1 cellular context compared by ENCODE assay signal in the genomic region with DNA sequence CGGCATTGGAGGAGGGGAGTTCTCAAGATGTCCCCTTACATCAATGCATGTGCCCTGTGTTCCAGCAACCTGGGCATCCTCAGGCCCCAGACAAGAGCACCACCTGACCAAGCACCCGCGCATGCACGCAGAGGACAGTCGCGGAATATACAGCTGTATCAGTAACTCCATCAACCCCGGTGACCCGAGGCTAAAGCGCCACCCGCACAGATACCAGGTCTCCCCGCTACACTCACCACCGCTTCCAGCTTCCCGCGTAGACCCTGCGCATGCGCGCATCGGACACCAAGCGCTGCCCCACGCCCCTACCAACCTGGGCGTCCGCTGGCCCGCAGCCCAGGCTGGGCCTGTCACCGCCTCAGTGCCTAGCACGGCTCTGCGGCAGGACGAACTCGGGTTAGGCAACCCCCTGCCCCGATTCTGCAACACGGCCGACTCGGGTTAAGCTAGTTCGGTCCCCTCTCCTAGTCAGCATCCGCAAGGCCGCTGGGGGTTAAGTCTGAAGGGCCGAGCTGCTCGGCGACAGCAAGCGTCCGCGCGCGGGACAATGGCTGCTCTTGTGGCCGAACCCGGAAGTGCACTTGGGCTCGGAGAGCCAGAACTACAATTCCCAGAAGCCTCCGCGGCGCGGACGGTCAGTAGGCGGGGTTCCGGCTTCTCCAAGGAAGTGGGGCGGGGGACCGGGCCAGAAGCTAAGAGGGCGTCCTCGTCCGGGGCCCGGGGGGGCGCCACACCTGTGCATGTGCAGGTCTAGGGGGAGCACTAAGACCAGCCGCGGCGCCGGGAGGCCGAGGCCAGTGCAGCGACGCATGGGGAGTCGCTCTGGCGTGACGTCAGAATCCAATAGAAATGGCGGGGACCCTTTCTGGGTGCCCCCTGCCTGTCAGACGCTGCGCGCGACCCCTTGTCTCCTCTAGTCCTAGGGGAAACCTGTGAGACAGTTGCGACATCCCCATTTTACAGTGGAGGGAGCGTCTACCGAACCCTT.
A peak's percentile ranks its signal among the peaks of the same experiment; 100 is the strongest.
TF ChIP-seq lines count a peak whose summit lies in the region.

A gene (minus strand): TSS at position 561 of the 988 bp plus-strand sequence. CDS start 3,188 bp downstream, outside the sequence.

TF ChIP-seq in K562, 482 proteins besides CTCF, POLR2A, EP300 and RAD21 (continued from another document):
- TF ChIP-seq, protein P1, sequence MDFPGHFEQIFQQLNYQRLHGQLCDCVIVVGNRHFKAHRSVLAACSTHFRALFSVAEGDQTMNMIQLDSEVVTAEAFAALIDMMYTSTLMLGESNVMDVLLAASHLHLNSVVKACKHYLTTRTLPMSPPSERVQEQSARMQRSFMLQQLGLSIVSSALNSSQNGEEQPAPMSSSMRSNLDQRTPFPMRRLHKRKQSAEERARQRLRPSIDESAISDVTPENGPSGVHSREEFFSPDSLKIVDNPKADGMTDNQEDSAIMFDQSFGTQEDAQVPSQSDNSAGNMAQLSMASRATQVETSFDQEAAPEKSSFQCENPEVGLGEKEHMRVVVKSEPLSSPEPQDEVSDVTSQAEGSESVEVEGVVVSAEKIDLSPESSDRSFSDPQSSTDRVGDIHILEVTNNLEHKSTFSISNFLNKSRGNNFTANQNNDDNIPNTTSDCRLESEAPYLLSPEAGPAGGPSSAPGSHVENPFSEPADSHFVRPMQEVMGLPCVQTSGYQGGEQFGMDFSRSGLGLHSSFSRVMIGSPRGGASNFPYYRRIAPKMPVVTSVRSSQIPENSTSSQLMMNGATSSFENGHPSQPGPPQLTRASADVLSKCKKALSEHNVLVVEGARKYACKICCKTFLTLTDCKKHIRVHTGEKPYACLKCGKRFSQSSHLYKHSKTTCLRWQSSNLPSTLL (IDR thresholded peaks at IDR 0.05), result no peak
- TF ChIP-seq, protein P2, sequence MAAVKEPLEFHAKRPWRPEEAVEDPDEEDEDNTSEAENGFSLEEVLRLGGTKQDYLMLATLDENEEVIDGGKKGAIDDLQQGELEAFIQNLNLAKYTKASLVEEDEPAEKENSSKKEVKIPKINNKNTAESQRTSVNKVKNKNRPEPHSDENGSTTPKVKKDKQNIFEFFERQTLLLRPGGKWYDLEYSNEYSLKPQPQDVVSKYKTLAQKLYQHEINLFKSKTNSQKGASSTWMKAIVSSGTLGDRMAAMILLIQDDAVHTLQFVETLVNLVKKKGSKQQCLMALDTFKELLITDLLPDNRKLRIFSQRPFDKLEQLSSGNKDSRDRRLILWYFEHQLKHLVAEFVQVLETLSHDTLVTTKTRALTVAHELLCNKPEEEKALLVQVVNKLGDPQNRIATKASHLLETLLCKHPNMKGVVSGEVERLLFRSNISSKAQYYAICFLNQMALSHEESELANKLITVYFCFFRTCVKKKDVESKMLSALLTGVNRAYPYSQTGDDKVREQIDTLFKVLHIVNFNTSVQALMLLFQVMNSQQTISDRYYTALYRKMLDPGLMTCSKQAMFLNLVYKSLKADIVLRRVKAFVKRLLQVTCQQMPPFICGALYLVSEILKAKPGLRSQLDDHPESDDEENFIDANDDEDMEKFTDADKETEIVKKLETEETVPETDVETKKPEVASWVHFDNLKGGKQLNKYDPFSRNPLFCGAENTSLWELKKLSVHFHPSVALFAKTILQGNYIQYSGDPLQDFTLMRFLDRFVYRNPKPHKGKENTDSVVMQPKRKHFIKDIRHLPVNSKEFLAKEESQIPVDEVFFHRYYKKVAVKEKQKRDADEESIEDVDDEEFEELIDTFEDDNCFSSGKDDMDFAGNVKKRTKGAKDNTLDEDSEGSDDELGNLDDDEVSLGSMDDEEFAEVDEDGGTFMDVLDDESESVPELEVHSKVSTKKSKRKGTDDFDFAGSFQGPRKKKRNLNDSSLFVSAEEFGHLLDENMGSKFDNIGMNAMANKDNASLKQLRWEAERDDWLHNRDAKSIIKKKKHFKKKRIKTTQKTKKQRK (IDR thresholded peaks at IDR 0.05; ENCODE audit: borderline replicate concordance, low read depth, low read length), result no peak
- no peak for TF ChIP-seq ZNF717 (CRISPR knock-in tag; IDR thresholded peaks at IDR 0.05)
- no peak for TF ChIP-seq RBM17 (IDR thresholded peaks at IDR 0.05; ENCODE audit: borderline replicate concordance, low read depth, low read length)
- TF ChIP-seq NCOA6 (IDR thresholded peaks at IDR 0.05), result no peak
- TF ChIP-seq ELF1 (tag; IDR thresholded peaks at IDR 0.05), result peak; percentile 100
- TF ChIP-seq ASH1L (IDR thresholded peaks at IDR 0.05; ENCODE audit: borderline replicate concordance, low read depth, partially characterized antibody), result peak; percentile 65
- peak; percentile 64; the same call in 1 of the 2 replicates for TF ChIP-seq ZNF76 (CRISPR knock-in tag; IDR thresholded peaks at IDR 0.05; ENCODE audit: borderline replicate concordance)
- TF ChIP-seq ZEB2 (IDR thresholded peaks at IDR 0.05), result peak; percentile 97
- TF ChIP-seq, protein P3, sequence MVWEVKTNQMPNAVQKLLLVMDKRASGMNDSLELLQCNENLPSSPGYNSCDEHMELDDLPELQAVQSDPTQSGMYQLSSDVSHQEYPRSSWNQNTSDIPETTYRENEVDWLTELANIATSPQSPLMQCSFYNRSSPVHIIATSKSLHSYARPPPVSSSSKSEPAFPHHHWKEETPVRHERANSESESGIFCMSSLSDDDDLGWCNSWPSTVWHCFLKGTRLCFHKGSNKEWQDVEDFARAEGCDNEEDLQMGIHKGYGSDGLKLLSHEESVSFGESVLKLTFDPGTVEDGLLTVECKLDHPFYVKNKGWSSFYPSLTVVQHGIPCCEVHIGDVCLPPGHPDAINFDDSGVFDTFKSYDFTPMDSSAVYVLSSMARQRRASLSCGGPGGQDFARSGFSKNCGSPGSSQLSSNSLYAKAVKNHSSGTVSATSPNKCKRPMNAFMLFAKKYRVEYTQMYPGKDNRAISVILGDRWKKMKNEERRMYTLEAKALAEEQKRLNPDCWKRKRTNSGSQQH (CRISPR knock-in tag; IDR thresholded peaks at IDR 0.05), result no peak
- no peak for TF ChIP-seq HEY1 (CRISPR knock-in tag; IDR thresholded peaks at IDR 0.05; ENCODE audit: borderline replicate concordance)
- TF ChIP-seq SMARCC2 (IDR thresholded peaks at IDR 0.05; ENCODE audit: low read depth), result no peak
- TF ChIP-seq ZNF347 (CRISPR knock-in tag; IDR thresholded peaks at IDR 0.05; ENCODE audit: low read depth), result no peak
- TF ChIP-seq ZNF586 (CRISPR knock-in tag; conservative IDR thresholded peaks at IDR 0.05), result no peak
- no peak for TF ChIP-seq ZNF77 (CRISPR knock-in tag; IDR thresholded peaks at IDR 0.05)
- TF ChIP-seq SMAD4 (CRISPR knock-in tag; conservative IDR thresholded peaks at IDR 0.05), result peak; percentile 92
- TF ChIP-seq CBX5 (IDR thresholded peaks at IDR 0.05; ENCODE audit: borderline replicate concordance, low read depth), result no peak
- 0 out of 2 replicates have a peak, but pooled peaks have one; percentile 35 for TF ChIP-seq SIN3B (IDR thresholded peaks at IDR 0.05; ENCODE audit: low read depth)
- TF ChIP-seq HMG20B (CRISPR knock-in tag; IDR thresholded peaks at IDR 0.05), result no peak
- TF ChIP-seq NFYB (IDR thresholded peaks at IDR 0.05; ENCODE audit: extremely low read depth, insufficient read length), result no peak
- TF ChIP-seq, protein P4, sequence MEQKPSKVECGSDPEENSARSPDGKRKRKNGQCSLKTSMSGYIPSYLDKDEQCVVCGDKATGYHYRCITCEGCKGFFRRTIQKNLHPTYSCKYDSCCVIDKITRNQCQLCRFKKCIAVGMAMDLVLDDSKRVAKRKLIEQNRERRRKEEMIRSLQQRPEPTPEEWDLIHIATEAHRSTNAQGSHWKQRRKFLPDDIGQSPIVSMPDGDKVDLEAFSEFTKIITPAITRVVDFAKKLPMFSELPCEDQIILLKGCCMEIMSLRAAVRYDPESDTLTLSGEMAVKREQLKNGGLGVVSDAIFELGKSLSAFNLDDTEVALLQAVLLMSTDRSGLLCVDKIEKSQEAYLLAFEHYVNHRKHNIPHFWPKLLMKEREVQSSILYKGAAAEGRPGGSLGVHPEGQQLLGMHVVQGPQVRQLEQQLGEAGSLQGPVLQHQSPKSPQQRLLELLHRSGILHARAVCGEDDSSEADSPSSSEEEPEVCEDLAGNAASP (IDR thresholded peaks at IDR 0.05), result no peak
- TF ChIP-seq RCOR1 (IDR thresholded peaks at IDR 0.05; ENCODE audit: borderline replicate concordance in 1 of 2, low read depth in 2 of 2, low read length in 2 of 2), result peak in 1 of 2 experiments; percentile 18; a peak in 1 of 4 replicates
- TF ChIP-seq ZZZ3 (IDR thresholded peaks at IDR 0.05), result no peak; the same call in none of the 2 replicates
- TF ChIP-seq ZNF175 (CRISPR knock-in tag; IDR thresholded peaks at IDR 0.05; ENCODE audit: low read depth), result no peak
- no peak for TF ChIP-seq ZNF253 (CRISPR knock-in tag; conservative IDR thresholded peaks at IDR 0.05)
- TF ChIP-seq FOXP1 (CRISPR knock-in tag; IDR thresholded peaks at IDR 0.05), result peak; percentile 84
- TF ChIP-seq, protein P5, sequence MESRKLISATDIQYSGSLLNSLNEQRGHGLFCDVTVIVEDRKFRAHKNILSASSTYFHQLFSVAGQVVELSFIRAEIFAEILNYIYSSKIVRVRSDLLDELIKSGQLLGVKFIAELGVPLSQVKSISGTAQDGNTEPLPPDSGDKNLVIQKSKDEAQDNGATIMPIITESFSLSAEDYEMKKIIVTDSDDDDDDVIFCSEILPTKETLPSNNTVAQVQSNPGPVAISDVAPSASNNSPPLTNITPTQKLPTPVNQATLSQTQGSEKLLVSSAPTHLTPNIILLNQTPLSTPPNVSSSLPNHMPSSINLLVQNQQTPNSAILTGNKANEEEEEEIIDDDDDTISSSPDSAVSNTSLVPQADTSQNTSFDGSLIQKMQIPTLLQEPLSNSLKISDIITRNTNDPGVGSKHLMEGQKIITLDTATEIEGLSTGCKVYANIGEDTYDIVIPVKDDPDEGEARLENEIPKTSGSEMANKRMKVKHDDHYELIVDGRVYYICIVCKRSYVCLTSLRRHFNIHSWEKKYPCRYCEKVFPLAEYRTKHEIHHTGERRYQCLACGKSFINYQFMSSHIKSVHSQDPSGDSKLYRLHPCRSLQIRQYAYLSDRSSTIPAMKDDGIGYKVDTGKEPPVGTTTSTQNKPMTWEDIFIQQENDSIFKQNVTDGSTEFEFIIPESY (CRISPR knock-in tag; IDR thresholded peaks at IDR 0.05), result no peak; the same call in 1 of the 2 replicates
- TF ChIP-seq ZC3H11A (IDR thresholded peaks at IDR 0.05; ENCODE audit: low read depth, low read length), result no peak
- no peak for TF ChIP-seq ETS2 (tag; IDR thresholded peaks at IDR 0.05; ENCODE audit: borderline replicate concordance, poor library complexity, severe bottlenecking)
- peak; percentile 72; the same call in 1 of the 2 replicates for TF ChIP-seq MTA3 (IDR thresholded peaks at IDR 0.05; ENCODE audit: borderline replicate concordance)
- TF ChIP-seq ZFPM2 (CRISPR knock-in tag; IDR thresholded peaks at IDR 0.05), result no peak
- TF ChIP-seq KAT7 (CRISPR knock-in tag; IDR thresholded peaks at IDR 0.05; ENCODE audit: borderline replicate concordance), result peak; percentile 93; the same call in 1 of the 2 replicates
- TF ChIP-seq TOE1 (IDR thresholded peaks at IDR 0.05; ENCODE audit: borderline replicate concordance), result peak; percentile 61; the same call in 1 of the 2 replicates
- TF ChIP-seq TOE1 (CRISPR knock-in tag; IDR thresholded peaks at IDR 0.05; ENCODE audit: borderline replicate concordance, low read depth), result 0 out of 2 replicates have a peak, but pooled peaks have one; percentile 71
- no peak for TF ChIP-seq POLR2AphosphoS2 (IDR thresholded peaks at IDR 0.05; ENCODE audit: low read length)
- TF ChIP-seq CBFB (CRISPR knock-in tag; IDR thresholded peaks at IDR 0.05), result no peak
- TF ChIP-seq, protein P6, sequence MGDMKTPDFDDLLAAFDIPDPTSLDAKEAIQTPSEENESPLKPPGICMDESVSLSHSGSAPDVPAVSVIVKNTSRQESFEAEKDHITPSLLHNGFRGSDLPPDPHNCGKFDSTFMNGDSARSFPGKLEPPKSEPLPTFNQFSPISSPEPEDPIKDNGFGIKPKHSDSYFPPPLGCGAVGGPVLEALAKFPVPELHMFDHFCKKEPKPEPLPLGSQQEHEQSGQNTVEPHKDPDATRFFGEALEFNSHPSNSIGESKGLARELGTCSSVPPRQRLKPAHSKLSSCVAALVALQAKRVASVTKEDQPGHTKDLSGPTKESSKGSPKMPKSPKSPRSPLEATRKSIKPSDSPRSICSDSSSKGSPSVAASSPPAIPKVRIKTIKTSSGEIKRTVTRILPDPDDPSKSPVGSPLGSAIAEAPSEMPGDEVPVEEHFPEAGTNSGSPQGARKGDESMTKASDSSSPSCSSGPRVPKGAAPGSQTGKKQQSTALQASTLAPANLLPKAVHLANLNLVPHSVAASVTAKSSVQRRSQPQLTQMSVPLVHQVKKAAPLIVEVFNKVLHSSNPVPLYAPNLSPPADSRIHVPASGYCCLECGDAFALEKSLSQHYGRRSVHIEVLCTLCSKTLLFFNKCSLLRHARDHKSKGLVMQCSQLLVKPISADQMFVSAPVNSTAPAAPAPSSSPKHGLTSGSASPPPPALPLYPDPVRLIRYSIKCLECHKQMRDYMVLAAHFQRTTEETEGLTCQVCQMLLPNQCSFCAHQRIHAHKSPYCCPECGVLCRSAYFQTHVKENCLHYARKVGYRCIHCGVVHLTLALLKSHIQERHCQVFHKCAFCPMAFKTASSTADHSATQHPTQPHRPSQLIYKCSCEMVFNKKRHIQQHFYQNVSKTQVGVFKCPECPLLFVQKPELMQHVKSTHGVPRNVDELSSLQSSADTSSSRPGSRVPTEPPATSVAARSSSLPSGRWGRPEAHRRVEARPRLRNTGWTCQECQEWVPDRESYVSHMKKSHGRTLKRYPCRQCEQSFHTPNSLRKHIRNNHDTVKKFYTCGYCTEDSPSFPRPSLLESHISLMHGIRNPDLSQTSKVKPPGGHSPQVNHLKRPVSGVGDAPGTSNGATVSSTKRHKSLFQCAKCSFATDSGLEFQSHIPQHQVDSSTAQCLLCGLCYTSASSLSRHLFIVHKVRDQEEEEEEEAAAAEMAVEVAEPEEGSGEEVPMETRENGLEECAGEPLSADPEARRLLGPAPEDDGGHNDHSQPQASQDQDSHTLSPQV (IDR thresholded peaks at IDR 0.05), result no peak
- TF ChIP-seq, protein P7, sequence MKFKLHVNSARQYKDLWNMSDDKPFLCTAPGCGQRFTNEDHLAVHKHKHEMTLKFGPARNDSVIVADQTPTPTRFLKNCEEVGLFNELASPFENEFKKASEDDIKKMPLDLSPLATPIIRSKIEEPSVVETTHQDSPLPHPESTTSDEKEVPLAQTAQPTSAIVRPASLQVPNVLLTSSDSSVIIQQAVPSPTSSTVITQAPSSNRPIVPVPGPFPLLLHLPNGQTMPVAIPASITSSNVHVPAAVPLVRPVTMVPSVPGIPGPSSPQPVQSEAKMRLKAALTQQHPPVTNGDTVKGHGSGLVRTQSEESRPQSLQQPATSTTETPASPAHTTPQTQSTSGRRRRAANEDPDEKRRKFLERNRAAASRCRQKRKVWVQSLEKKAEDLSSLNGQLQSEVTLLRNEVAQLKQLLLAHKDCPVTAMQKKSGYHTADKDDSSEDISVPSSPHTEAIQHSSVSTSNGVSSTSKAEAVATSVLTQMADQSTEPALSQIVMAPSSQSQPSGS (CRISPR knock-in tag; IDR thresholded peaks at IDR 0.05), result no peak
